22 cellular contexts compared by ENCODE assay signal in the genomic region with DNA sequence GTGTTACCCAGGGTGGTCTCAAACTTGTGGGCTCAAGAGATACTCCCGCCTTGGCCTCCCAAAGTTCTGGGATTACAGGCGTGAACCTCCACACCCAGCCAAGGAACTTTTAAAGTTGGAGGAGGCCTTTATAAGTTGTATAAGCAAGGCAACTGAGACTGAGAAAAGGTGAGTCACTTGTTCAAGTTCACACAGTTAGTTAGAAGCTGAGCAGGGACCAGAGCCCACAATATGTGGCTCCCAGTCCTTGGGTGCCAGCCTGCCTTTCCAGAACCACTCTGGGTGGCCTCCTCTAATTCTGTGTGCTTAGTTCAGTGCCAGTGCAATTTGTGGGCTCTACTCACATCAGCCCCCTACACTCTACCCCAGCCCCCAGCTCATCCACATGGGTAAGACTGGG. TPM values are rescaled to one million over a fixed set of nuclear protein-coding genes. Genes with fewer than 3 reads are reported as not detected.
"Had no signal": no experiment of that assay in that cellular context is flagged by ENCODE, and none has a peak within 500 bp of the region (broad histone marks: within the 10 kb centered on the region; RNA-seq: fewer than 3 reads in every experiment).

No MANE protein-coding gene starts in this region.

- H3K36me3 ChIP-seq: breast epithelium had no signal

- H3K4me1 ChIP-seq: breast epithelium, testis had no signal

- H3K9me3 Mint-ChIP-seq: immature natural killer cell; mesothelial cell of epicardium; naive B cell; neural crest cell; T-helper 2 cell treated with Interferon-gamma antibody and Interleukin-4, amounts not matched to agents 5 μg/mL and 100 μg/mL, for 36 hours had no signal

- H3K4me3 Mint-ChIP-seq: activated CD8-positive, alpha-beta memory T cell treated with anti-CD3 and anti-CD28 coated beads, Interleukin-2, amount 10 ng/mL, durations not matched to agents 7 days and 5 days; immature natural killer cell; mesothelial cell of epicardium; naive B cell; T-helper 2 cell treated with Interferon-gamma antibody and Interleukin-4, amounts not matched to agents 5 μg/mL and 100 μg/mL, for 36 hours had no signal

- H3K9me3 ChIP-seq: breast epithelium, testis, transverse colon had no signal

- H3K36me3 Mint-ChIP-seq: activated CD8-positive, alpha-beta memory T cell treated with anti-CD3 and anti-CD28 coated beads, Interleukin-2, amount 10 ng/mL, durations not matched to agents 7 days and 5 days; immature natural killer cell; naive B cell had no signal

- H3K27ac ChIP-seq: breast epithelium, testis had no signal

- ATAC-seq: activated CD8-positive, alpha-beta memory T cell treated with anti-CD3 and anti-CD28 coated beads, Interleukin-2, amount 10 ng/mL, durations not matched to agents 7 days and 5 days; esophagus mucosa; right cardiac atrium had no signal

- H3K27me3 Mint-ChIP-seq: activated CD8-positive, alpha-beta memory T cell treated with anti-CD3 and anti-CD28 coated beads, Interleukin-2, amount 10 ng/mL, durations not matched to agents 7 days and 5 days; naive B cell had no signal

- H3K27me3 ChIP-seq: breast epithelium, testis, transverse colon had no signal

- H3K27ac Mint-ChIP-seq: mesothelial cell of epicardium; T-helper 2 cell treated with Interferon-gamma antibody and Interleukin-4, amounts not matched to agents 5 μg/mL and 100 μg/mL, for 36 hours had no signal

- DNase-seq: activated CD4-positive, alpha-beta T cell treated with anti-CD3 and anti-CD28 coated beads for 4 hours; activated CD4-positive, CD25-positive, alpha-beta regulatory T cell; activated CD8-positive, alpha-beta memory T cell treated with anti-CD3 and anti-CD28 coated beads, Interleukin-2, amount 10 ng/mL, durations not matched to agents 7 days and 5 days; activated naive CD4-positive, alpha-beta T cell treated with Interleukin-2 at 50 U/mL for 16 hours; central memory CD4-positive, alpha-beta T cell; foreskin fibroblast; immature natural killer cell; kidney; naive B cell; right cardiac atrium; stimulated activated CD4-positive, alpha-beta T cell treated with anti-CD3 and anti-CD28 coated beads, Interleukin-15, amount 100 ng/mL, for 24 hours; stimulated activated CD4-positive, alpha-beta T cell treated with anti-CD3 and anti-CD28 coated beads, Interleukin-2, amount 100 ng/mL, for 24 hours; stimulated activated naive CD4-positive, alpha-beta T cell; T-helper 1 cell; testis; transverse colon had no signal

- H3K4me3 ChIP-seq: breast epithelium, testis, transverse colon had no signal

RNA-seq across cellular contexts. Expression of gene RAB25, which starts 3.7 kb away (rescaled TPM):
- polyA plus RNA-seq: endothelial cell of umbilical vein, immature natural killer cell had no signal

RNA-seq across cellular contexts. Expression of gene MEX3A, which starts 17.6 kb away (rescaled TPM):
- polyA plus RNA-seq: immature natural killer cell had no signal
